ENCODE assay signal across 9 cellular contexts in the genomic region with DNA sequence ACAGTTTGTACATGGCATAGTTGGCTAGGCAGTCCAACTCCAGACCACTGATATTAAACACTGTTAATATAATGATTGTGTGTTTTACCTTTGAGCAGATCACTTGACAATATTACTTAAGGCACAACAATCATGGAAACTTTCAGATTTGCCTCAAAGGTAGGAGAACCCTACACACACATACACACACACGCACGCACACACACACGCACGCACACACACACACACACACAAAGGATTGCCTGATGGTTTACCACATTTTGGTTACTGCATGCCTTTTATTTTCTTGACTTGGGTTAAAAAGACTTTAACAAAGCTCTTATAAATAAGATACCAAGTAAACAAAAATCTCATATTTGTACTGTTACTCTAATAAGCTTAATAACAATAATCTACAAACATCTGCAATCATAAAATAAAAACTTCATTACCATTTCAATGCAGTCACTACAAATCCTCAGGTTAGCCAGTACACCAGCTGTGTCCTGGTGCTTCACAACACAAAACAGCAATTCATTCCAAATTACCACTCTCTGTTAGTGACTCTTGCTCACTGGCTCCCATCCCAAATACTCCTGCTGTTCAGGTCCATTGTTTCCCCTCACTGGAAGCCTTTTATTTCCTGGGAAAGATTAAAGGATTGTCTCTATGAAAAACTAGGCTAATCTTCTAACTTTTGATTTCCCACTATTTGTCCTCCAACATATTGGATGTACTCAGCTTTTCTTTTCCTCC.
A peak's percentile ranks its signal among the peaks of the same experiment; 100 is the strongest.
DNase-seq lines count a peak whose midpoint lies in the region; ATAC-seq and TF ChIP-seq lines count a peak whose summit lies in the region.
"Had no signal": no experiment of that assay in that cellular context is flagged by ENCODE, and none has a peak within 500 bp of the region (broad histone marks: within the 10 kb centered on the region; RNA-seq: fewer than 3 reads in every experiment).

No MANE protein-coding gene starts in this region.

- intact Hi-C loops in naive thymus-derived CD4-positive, alpha-beta T cell (cut with micrococcal nuclease) = loop anchor here in 1 of 2 donors (5.0 kb wide), 1 partner anchor 126 kb away; no protein-coding TSS in a partner anchor
- intact Hi-C loops in adrenal gland (cut with DNase I) = no loop called here

- peak overlapping the region; percentile 37; the same call in 1 of the 2 replicates for H3K27ac Mint-ChIP-seq in WTC11
- peak overlapping the region in 1 of 9 donors; percentile 68 for H3K27ac Mint-ChIP-seq in naive thymus-derived CD4-positive, alpha-beta T cell

- peaks cover 12% of the 10 kb centered on the region for H3K27me3 Mint-ChIP-seq in WTC11 (ENCODE audit: low read depth)
- H3K27me3 Mint-ChIP-seq in naive thymus-derived CD4-positive, alpha-beta T cell = no peaks in the 10 kb centered on the region

- no peak overlapping the region for H3K4me3 ChIP-seq in naive thymus-derived CD4-positive, alpha-beta T cell (ENCODE audit: low read length)
- no peak overlapping the region for H3K4me3 ChIP-seq in adrenal gland

- POLR2A ChIA-PET in WTC11 (lab: Charles Lee) = no interaction called here
- POLR2A ChIA-PET in naive thymus-derived CD4-positive, alpha-beta T cell (lab: Charles Lee) = interaction anchor here (1.2 to 1.4 kb wide), 2 partner anchors 12 to 20 kb away, joined by 3 to 5 read pairs; no protein-coding TSS in a partner anchor

- peak; percentile 99 for ATAC-seq in WTC11
- no peak for ATAC-seq in naive thymus-derived CD4-positive, alpha-beta T cell
- no peak for ATAC-seq in GM21390 (IDR thresholded peaks at IDR 0.05; ENCODE audit: unreplicated experiment)

- H3K4me1 ChIP-seq in naive thymus-derived CD4-positive, alpha-beta T cell (ENCODE audit: control insufficient read depth in 2 of 2, insufficient read depth in 2 of 2, low read length in 2 of 2) = peaks cover 30 to 31% of the 10 kb centered on the region in 2 donors
- no peaks in the 10 kb centered on the region for H3K4me1 ChIP-seq in adrenal gland (replicated peaks in 1 of 2)

- TF ChIP-seq POLR2A in adrenal gland (IDR thresholded peaks at IDR 0.05) = no peak

- WGBS in adrenal gland, 4 donors = 61 to 98% (median 92%) methylated on average over 4 of the region's 4 CpGs

- no peaks in the 10 kb centered on the region for H3K36me3 Mint-ChIP-seq in WTC11
- peaks cover 0 to 16% (median 0%) of the 10 kb centered on the region in 5 donors for H3K36me3 Mint-ChIP-seq in naive thymus-derived CD4-positive, alpha-beta T cell

- no peaks in the 10 kb centered on the region for H3K9me3 ChIP-seq in naive thymus-derived CD4-positive, alpha-beta T cell (ENCODE audit: control insufficient read depth in 2 of 3, low read length in 3 of 3)
- H3K9me3 ChIP-seq in adrenal gland (replicated peaks in 1 of 3) = no peaks in the 10 kb centered on the region

- TF ChIP-seq CTCF in WTC11 (IDR thresholded peaks at IDR 0.05) (no peak), adrenal gland (IDR thresholded peaks at IDR 0.05) (no peak)

- no peak overlapping the region for H3K27ac ChIP-seq in naive thymus-derived CD4-positive, alpha-beta T cell (ENCODE audit: low read depth, low read length)
- no peak overlapping the region for H3K27ac ChIP-seq in adrenal gland

- no peaks in the 10 kb centered on the region for H3K27me3 ChIP-seq in naive thymus-derived CD4-positive, alpha-beta T cell (ENCODE audit: control insufficient read depth in 2 of 2, insufficient read depth in 2 of 2, low read length in 2 of 2)
- H3K27me3 ChIP-seq in adrenal gland = no peaks in the 10 kb centered on the region

- peaks cover 2% of the 10 kb centered on the region; the same call in 1 of the 2 replicates for H3K9me3 Mint-ChIP-seq in WTC11
- peaks cover 0 to 7% (median 0%) of the 10 kb centered on the region in 11 donors for H3K9me3 Mint-ChIP-seq in naive thymus-derived CD4-positive, alpha-beta T cell

- CTCF ChIA-PET in WTC11 (lab: Charles Lee) = interaction anchor here (0.6 kb wide), 1 partner anchor 644 kb away, joined by 4 read pairs; no protein-coding TSS in a partner anchor
- CTCF ChIA-PET in naive thymus-derived CD4-positive, alpha-beta T cell (lab: Charles Lee) = interaction anchor here (0.7 kb wide), 1 partner anchor 304 kb away, joined by 4 read pairs; no protein-coding TSS in a partner anchor

- no peak overlapping the region for H3K4me3 Mint-ChIP-seq in WTC11
- no peak overlapping the region for H3K4me3 Mint-ChIP-seq in naive thymus-derived CD4-positive, alpha-beta T cell

- DNase-seq in D341Med (ENCODE audit: low spot score) (peak; percentile 68), NCI-H146 (lab: John Stamatoyannopoulos, UW) (peak; percentile 40), WTC11 (ENCODE audit: low spot score) (no peak), medulla oblongata (ENCODE audit: extremely low spot score) (peak; percentile 43), adrenal gland (no peak), NCI-H510A (lab: John Stamatoyannopoulos, UW) (no peak)
- DNase-seq in naive thymus-derived CD4-positive, alpha-beta T cell = no peak
- DNase-seq: right cardiac atrium had no signal

- peaks cover 40% of the 10 kb centered on the region for H3K4me1 Mint-ChIP-seq in WTC11
- peaks cover 18 to 54% (median 49%) of the 10 kb centered on the region in 7 donors for H3K4me1 Mint-ChIP-seq in naive thymus-derived CD4-positive, alpha-beta T cell

- H3K36me3 ChIP-seq in naive thymus-derived CD4-positive, alpha-beta T cell (ENCODE audit: control insufficient read depth in 2 of 3, insufficient read depth in 3 of 3, low read length in 3 of 3) = no peaks in the 10 kb centered on the region
- no peaks in the 10 kb centered on the region for H3K36me3 ChIP-seq in adrenal gland (replicated peaks in 1 of 2)

TF ChIP-seq in WTC11, 78 proteins besides CTCF, POLR2A, EP300 and RAD21 (continues in another document):
- TF ChIP-seq PRRX2 (CRISPR knock-in tag; IDR thresholded peaks at IDR 0.05) (no peak), NFATC4 (CRISPR knock-in tag; IDR thresholded peaks at IDR 0.05) (no peak)
- TF ChIP-seq, protein P1, sequence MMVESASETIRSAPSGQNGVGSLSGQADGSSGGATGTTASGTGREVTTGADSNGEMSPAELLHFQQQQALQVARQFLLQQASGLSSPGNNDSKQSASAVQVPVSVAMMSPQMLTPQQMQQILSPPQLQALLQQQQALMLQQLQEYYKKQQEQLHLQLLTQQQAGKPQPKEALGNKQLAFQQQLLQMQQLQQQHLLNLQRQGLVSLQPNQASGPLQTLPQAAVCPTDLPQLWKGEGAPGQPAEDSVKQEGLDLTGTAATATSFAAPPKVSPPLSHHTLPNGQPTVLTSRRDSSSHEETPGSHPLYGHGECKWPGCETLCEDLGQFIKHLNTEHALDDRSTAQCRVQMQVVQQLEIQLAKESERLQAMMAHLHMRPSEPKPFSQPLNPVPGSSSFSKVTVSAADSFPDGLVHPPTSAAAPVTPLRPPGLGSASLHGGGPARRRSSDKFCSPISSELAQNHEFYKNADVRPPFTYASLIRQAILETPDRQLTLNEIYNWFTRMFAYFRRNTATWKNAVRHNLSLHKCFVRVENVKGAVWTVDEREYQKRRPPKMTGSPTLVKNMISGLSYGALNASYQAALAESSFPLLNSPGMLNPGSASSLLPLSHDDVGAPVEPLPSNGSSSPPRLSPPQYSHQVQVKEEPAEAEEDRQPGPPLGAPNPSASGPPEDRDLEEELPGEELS (CRISPR knock-in tag; IDR thresholded peaks at IDR 0.05) = peak; percentile 67; the same call in 1 of the 2 replicates
- TF ChIP-seq, protein P2, sequence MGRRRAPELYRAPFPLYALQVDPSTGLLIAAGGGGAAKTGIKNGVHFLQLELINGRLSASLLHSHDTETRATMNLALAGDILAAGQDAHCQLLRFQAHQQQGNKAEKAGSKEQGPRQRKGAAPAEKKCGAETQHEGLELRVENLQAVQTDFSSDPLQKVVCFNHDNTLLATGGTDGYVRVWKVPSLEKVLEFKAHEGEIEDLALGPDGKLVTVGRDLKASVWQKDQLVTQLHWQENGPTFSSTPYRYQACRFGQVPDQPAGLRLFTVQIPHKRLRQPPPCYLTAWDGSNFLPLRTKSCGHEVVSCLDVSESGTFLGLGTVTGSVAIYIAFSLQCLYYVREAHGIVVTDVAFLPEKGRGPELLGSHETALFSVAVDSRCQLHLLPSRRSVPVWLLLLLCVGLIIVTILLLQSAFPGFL (CRISPR knock-in tag; IDR thresholded peaks at IDR 0.05; ENCODE audit: borderline replicate concordance) = no peak
- TF ChIP-seq, protein P3, sequence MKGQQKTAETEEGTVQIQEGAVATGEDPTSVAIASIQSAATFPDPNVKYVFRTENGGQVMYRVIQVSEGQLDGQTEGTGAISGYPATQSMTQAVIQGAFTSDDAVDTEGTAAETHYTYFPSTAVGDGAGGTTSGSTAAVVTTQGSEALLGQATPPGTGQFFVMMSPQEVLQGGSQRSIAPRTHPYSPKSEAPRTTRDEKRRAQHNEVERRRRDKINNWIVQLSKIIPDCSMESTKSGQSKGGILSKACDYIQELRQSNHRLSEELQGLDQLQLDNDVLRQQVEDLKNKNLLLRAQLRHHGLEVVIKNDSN (CRISPR knock-in tag; IDR thresholded peaks at IDR 0.05) = no peak
- TF ChIP-seq, protein P4, sequence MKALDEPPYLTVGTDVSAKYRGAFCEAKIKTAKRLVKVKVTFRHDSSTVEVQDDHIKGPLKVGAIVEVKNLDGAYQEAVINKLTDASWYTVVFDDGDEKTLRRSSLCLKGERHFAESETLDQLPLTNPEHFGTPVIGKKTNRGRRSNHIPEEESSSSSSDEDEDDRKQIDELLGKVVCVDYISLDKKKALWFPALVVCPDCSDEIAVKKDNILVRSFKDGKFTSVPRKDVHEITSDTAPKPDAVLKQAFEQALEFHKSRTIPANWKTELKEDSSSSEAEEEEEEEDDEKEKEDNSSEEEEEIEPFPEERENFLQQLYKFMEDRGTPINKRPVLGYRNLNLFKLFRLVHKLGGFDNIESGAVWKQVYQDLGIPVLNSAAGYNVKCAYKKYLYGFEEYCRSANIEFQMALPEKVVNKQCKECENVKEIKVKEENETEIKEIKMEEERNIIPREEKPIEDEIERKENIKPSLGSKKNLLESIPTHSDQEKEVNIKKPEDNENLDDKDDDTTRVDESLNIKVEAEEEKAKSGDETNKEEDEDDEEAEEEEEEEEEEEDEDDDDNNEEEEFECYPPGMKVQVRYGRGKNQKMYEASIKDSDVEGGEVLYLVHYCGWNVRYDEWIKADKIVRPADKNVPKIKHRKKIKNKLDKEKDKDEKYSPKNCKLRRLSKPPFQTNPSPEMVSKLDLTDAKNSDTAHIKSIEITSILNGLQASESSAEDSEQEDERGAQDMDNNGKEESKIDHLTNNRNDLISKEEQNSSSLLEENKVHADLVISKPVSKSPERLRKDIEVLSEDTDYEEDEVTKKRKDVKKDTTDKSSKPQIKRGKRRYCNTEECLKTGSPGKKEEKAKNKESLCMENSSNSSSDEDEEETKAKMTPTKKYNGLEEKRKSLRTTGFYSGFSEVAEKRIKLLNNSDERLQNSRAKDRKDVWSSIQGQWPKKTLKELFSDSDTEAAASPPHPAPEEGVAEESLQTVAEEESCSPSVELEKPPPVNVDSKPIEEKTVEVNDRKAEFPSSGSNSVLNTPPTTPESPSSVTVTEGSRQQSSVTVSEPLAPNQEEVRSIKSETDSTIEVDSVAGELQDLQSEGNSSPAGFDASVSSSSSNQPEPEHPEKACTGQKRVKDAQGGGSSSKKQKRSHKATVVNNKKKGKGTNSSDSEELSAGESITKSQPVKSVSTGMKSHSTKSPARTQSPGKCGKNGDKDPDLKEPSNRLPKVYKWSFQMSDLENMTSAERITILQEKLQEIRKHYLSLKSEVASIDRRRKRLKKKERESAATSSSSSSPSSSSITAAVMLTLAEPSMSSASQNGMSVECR (CRISPR knock-in tag; IDR thresholded peaks at IDR 0.05; ENCODE audit: borderline replicate concordance) = no peak

Comparison
In these comparisons a context has a peak if more than half of its experiments do, and no peak if none do; other contexts are left out.
1. DNase-seq: peak in D341Med (single experiment), NCI-H146 (single experiment) and medulla oblongata (single experiment); none in WTC11 (single experiment), naive thymus-derived CD4-positive, alpha-beta T cell (0 of 9), adrenal gland (0 of 7) and NCI-H510A (single experiment).